Comparison of ENCODE assay signal across 19 cellular contexts in the genomic region with DNA sequence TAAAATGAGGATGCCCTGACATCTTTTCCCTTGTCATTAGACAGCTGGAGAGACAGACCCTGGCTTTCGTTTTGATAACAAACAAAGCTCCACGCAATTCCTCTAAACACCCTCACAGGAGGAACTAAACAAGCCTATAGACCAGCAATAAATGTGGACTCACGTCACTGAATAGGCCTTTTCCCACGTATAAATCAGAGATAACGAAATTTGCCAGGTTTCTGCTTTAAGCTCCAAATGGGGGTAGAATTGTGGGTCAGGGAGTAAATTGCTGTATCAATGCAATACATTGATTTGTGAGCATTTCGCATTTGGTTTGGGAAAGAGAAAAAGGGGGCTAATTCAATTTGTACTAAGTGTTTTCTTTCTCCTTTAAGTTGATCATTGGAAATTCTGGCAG.
DNase-seq lines count a peak whose midpoint lies in the region; ATAC-seq, FAIRE-seq and TF ChIP-seq lines count a peak whose summit lies in the region.
"Had no signal": no experiment of that assay in that cellular context is flagged by ENCODE, and none has a peak within 500 bp of the region (broad histone marks: within the 10 kb centered on the region; RNA-seq: fewer than 3 reads in every experiment).

No MANE protein-coding gene starts in this region.

- no peak for FAIRE-seq in A549 (lab: Jason Lieb, UNC)
- FAIRE-seq: G401.6, GM12891, GM18507 had no signal

- H3K27ac ChIP-seq in A549 (no peak overlapping the region), esophagus muscularis mucosa (replicated peaks in 1 of 4) (no peak overlapping the region)
- H3K27ac ChIP-seq: 22Rv1, BLaER1 had no signal

- no peak for TF ChIP-seq CTCF in A549 (IDR thresholded peaks at IDR 0.05)
- no peak for TF ChIP-seq CTCF in esophagus muscularis mucosa (IDR thresholded peaks at IDR 0.05)

- no peak for TF ChIP-seq RAD21 in A549 (conservative IDR thresholded peaks at IDR 0.05 in 1 of 2, IDR thresholded peaks at IDR 0.05 in 1 of 2)

- H3K4me1 ChIP-seq in A549 (no peaks in the 10 kb centered on the region), esophagus muscularis mucosa (peaks cover 0 to 5% (median 0%) of the 10 kb centered on the region in 4 donors)
- H3K4me1 ChIP-seq: BE2C, BLaER1 had no signal

- peaks cover 0 to 3% (median 0%) of the 10 kb centered on the region in 4 donors for H3K27me3 ChIP-seq in esophagus muscularis mucosa
- H3K27me3 ChIP-seq: BE2C, BLaER1 had no signal

- no peak for TF ChIP-seq EP300 in A549 (IDR thresholded peaks at IDR 0.05)
- TF ChIP-seq EP300 in esophagus muscularis mucosa (IDR thresholded peaks at IDR 0.05), result no peak

- no peaks in the 10 kb centered on the region for H3K9me3 ChIP-seq in A549
- no peaks in the 10 kb centered on the region for H3K9me3 ChIP-seq in esophagus muscularis mucosa
- H3K9me3 ChIP-seq: BE2C, BLaER1 had no signal

- CTCF ChIA-PET in A549 (lab: Yijun Ruan, JAX), result interaction anchor here (1.4 kb wide), 1 partner anchor 36 kb away, joined by 5 read pairs; no protein-coding TSS in a partner anchor

- no peaks in the 10 kb centered on the region for H3K36me3 ChIP-seq in esophagus muscularis mucosa
- H3K36me3 ChIP-seq: BE2C, BLaER1 had no signal

- POLR2A ChIA-PET in A549 (lab: Yijun Ruan, JAX), result no interaction called here

- DNase-seq in A549 (ENCODE audit: low read depth in 1 of 2, low spot score in 1 of 2), result no peak
- DNase-seq in ecto neural progenitor cell (ENCODE audit: low spot score), result peak; percentile 19
- peak; percentile 19 for DNase-seq in esophagus muscularis mucosa (ENCODE audit: extremely low spot score)
- DNase-seq in stimulated activated CD4-positive, alpha-beta T cell treated with anti-CD3 and anti-CD28 coated beads, Interleukin-4, amount 100 ng/mL, for 24 hours, result no peak
- DNase-seq in putamen (ENCODE audit: low spot score), result no peak
- DNase-seq: ACHN; BE2C; C1 segment of cervical spinal cord; CD4-positive, alpha-beta memory T cell; CD4-positive, CD25-positive, alpha-beta regulatory T cell; CD8-positive, alpha-beta memory T cell; COR-L47; DMS79 treated with DMSO at 0.1 percent for 48 hours; GF-D8 had no signal

- ATAC-seq in A549, result no peak

- no peak overlapping the region for H3K4me2 ChIP-seq in A549
- H3K4me2 ChIP-seq: BLaER1 had no signal

- TF ChIP-seq POLR2A in A549 (IDR thresholded peaks at IDR 0.05; ENCODE audit: low read length) (no peak), esophagus muscularis mucosa (IDR thresholded peaks at IDR 0.05; ENCODE audit: low read depth) (no peak)

- H3K4me3 ChIP-seq in A549 (no peak overlapping the region), esophagus muscularis mucosa (no peak overlapping the region)
- H3K4me3 ChIP-seq: BLaER1 had no signal

- WGBS in A549 (ENCODE audit: missing lambda C conversion rate), result 4% methylated on average over 6 of the region's 6 CpGs
- 76% methylated on average over 6 of the region's 6 CpGs for WGBS in esophagus muscularis mucosa

- intact Hi-C loops in esophagus muscularis mucosa (cut with DNase I), result no loop called here

TF ChIP-seq in A549, 52 proteins besides CTCF, POLR2A, EP300 and RAD21:
- TF ChIP-seq NPAS2 (CRISPR knock-in tag; IDR thresholded peaks at IDR 0.05; ENCODE audit: borderline replicate concordance), result no peak
- no peak for TF ChIP-seq SMC3 (IDR thresholded peaks at IDR 0.05)
- TF ChIP-seq BCL3 (IDR thresholded peaks at IDR 0.05), result no peak
- TF ChIP-seq ZFP36 (IDR thresholded peaks at IDR 0.05; ENCODE audit: borderline replicate concordance, partially characterized antibody), result peak; percentile 3
- TF ChIP-seq E2F6 (IDR thresholded peaks at IDR 0.05; ENCODE audit: borderline replicate concordance, low read depth), result no peak
- TF ChIP-seq HOXA7 (CRISPR knock-in tag; IDR thresholded peaks at IDR 0.05), result no peak
- TF ChIP-seq FOSL2 (IDR thresholded peaks at IDR 0.05), result no peak
- no peak for TF ChIP-seq FOSL2 (CRISPR knock-in tag; IDR thresholded peaks at IDR 0.05)
- TF ChIP-seq RARB (CRISPR knock-in tag; IDR thresholded peaks at IDR 0.05), result no peak
- TF ChIP-seq HDAC2 (IDR thresholded peaks at IDR 0.05), result no peak
- TF ChIP-seq EHF (CRISPR knock-in tag; IDR thresholded peaks at IDR 0.05), result no peak
- TF ChIP-seq CBX2 (IDR thresholded peaks at IDR 0.05; ENCODE audit: borderline replicate concordance, low read depth), result no peak
- TF ChIP-seq CHD2 (IDR thresholded peaks at IDR 0.05; ENCODE audit: low read length, partially characterized antibody), result no peak
- peak; percentile 91; the same call in 1 of the 2 replicates for TF ChIP-seq RNF2 (IDR thresholded peaks at IDR 0.05; ENCODE audit: borderline replicate concordance, low read depth)
- TF ChIP-seq CBX8 (IDR thresholded peaks at IDR 0.05), result peak; percentile 95
- no peak for TF ChIP-seq HOXB5 (CRISPR knock-in tag; IDR thresholded peaks at IDR 0.05)
- no peak for TF ChIP-seq MYC (IDR thresholded peaks at IDR 0.05; ENCODE audit: borderline replicate concordance, low read length)
- no peak for TF ChIP-seq KDM5A (IDR thresholded peaks at IDR 0.05)

Comparison
In these comparisons a context has a peak if more than half of its experiments do, and no peak if none do; other contexts are left out.
1. DNase-seq: peak in ecto neural progenitor cell (single experiment) and esophagus muscularis mucosa (single experiment); none in A549 (0 of 2), stimulated activated CD4-positive, alpha-beta T cell treated with anti-CD3 and anti-CD28 coated beads, Interleukin-4, amount 100 ng/mL, for 24 hours (single experiment) and putamen (single experiment).